ENCODE assay signal across 27 cellular contexts in genomic region chr18:58163004-58163590, GRCh38.
"Had no signal": no experiment of that assay in that cellular context is flagged by ENCODE, and none has a peak within 500 bp of the region (broad histone marks: within the 10 kb centered on the region; RNA-seq: fewer than 3 reads in every experiment).

No MANE protein-coding gene starts in this region.

- H3K27me3 ChIP-seq: ascending aorta, breast epithelium, cardiac muscle cell, colonic mucosa, esophagus squamous epithelium had no signal

- DNase-seq: activated CD4-positive, alpha-beta memory T cell treated with anti-CD3 and anti-CD28 coated beads, Interleukin-2, amount 10 ng/mL, durations not matched to agents 7 days and 5 days; activated CD4-positive, alpha-beta T cell treated with anti-CD3 and anti-CD28 coated beads for 1 hour; activated CD4-positive, alpha-beta T cell treated with anti-CD3 and anti-CD28 coated beads for 4 hours; activated CD4-positive, alpha-beta T cell treated with anti-CD3 and anti-CD28 coated beads, Interleukin-2, amount 10 ng/mL, durations not matched to agents 7 days and 5 days; activated CD4-positive, alpha-beta T cell treated with anti-CD3 and anti-CD28 coated beads, Interleukin-2, amount 50 U/mL, for 4 hours; activated gamma-delta T cell; activated naive CD4-positive, alpha-beta T cell; activated naive CD4-positive, alpha-beta T cell treated with anti-CD3 and anti-CD28 coated beads, Interleukin-2, amount 10 ng/mL, durations not matched to agents 7 days and 5 days; activated naive CD8-positive, alpha-beta T cell treated with anti-CD3 and anti-CD28 coated beads, Interleukin-2, amount 10 ng/mL, durations not matched to agents 7 days and 5 days; activated T-cell treated with anti-CD3 and anti-CD28 coated beads, Interleukin-2, amount 50 U/mL, for 1 hour; activated T-cell treated with anti-CD3 and anti-CD28 coated beads, Interleukin-2, amount 50 U/mL, for 48 hours; central memory CD4-positive, alpha-beta T cell; cerebellar nuclear complex; colonic mucosa; effector CD8-positive, alpha-beta T cell; esophagus squamous epithelium; head of caudate nucleus; T-helper 2 cell had no signal

- H3K27ac ChIP-seq: ascending aorta, breast epithelium, cardiac muscle cell, colonic mucosa, epithelial cell of prostate, esophagus squamous epithelium had no signal

- ATAC-seq: activated naive CD4-positive, alpha-beta T cell treated with anti-CD3 and anti-CD28 coated beads, Interleukin-2, amount 50 U/mL, for 72 hours; WTC11 had no signal

- H3K4me3 ChIP-seq: ascending aorta, breast epithelium, cardiac muscle cell, colonic mucosa, esophagus squamous epithelium had no signal

- H3K9me3 ChIP-seq: ascending aorta, breast epithelium, colonic mucosa, esophagus squamous epithelium had no signal

- H3K36me3 ChIP-seq: ascending aorta, breast epithelium, cardiac muscle cell, colonic mucosa, esophagus squamous epithelium had no signal

- FAIRE-seq: endometrium, endothelial cell of umbilical vein, frontal cortex had no signal

- H3K4me1 ChIP-seq: ascending aorta, breast epithelium, esophagus squamous epithelium had no signal
